In genomic region chr1:202056644-202057334, GRCh38 we compare ENCODE assay signal across 10 cellular contexts. TPM values are rescaled to one million over a fixed set of nuclear protein-coding genes. Genes with fewer than 3 reads are reported as not detected.
A peak's percentile ranks its signal among the peaks of the same experiment; 100 is the strongest.
DNase-seq lines count a peak whose midpoint lies in the region; ATAC-seq and TF ChIP-seq lines count a peak whose summit lies in the region.
"Had no signal": no experiment of that assay in that cellular context is flagged by ENCODE, and none has a peak within 500 bp of the region (broad histone marks: within the 10 kb centered on the region; RNA-seq: fewer than 3 reads in every experiment).

No MANE protein-coding gene starts in this region.

- TF ChIP-seq POLR2A in Peyer's patch (IDR thresholded peaks at IDR 0.05) = peak in 1 of 2 donors; percentile 74

- intact Hi-C loops in Right ventricle myocardium inferior (cut with DNase I) (loop anchor here (2.0 kb wide), 1 partner anchor 50 kb away; no protein-coding TSS in a partner anchor), cardiac septum (cut with DNase I) (loop anchor here (5.0 kb wide), 1 partner anchor 51 kb away; no protein-coding TSS in a partner anchor), A673 (cut with micrococcal nuclease; ENCODE audit: unreplicated experiment) (no loop called here)

- BruUV-seq in A673 (replicated peaks; lab: Mats Ljungman, UMichigan) = no TSS peak

- H3K4me3 ChIP-seq in Peyer's patch (no peak overlapping the region), A673 (ENCODE audit: low read depth, low read length, poor library complexity, severe bottlenecking) (no peak overlapping the region)

- H3K36me3 ChIP-seq in Peyer's patch (no peaks in the 10 kb centered on the region), A673 (ENCODE audit: insufficient read depth, low read length, poor library complexity, severe bottlenecking) (no peaks in the 10 kb centered on the region)
- H3K36me3 ChIP-seq: neutrophil had no signal

- CTCF ChIA-PET in A673 (lab: Charles Lee) = no interaction called here

- TF ChIP-seq CTCF in Peyer's patch (IDR thresholded peaks at IDR 0.05) = peak in 1 of 6 experiments; percentile 2
- TF ChIP-seq CTCF in A673 (conservative IDR thresholded peaks at IDR 0.05; ENCODE audit: low read depth, low read length) = no peak

- H3K4me1 ChIP-seq in Peyer's patch (peaks cover 0 to 9% (median 0%) of the 10 kb centered on the region in 4 donors), A673 (ENCODE audit: insufficient read depth, low read length, poor library complexity, severe bottlenecking) (no peaks in the 10 kb centered on the region)

- H3K27me3 ChIP-seq in Peyer's patch = no peaks in the 10 kb centered on the region
- no peaks in the 10 kb centered on the region for H3K27me3 ChIP-seq in A673 (replicated peaks; ENCODE audit: insufficient read depth, low read depth, low read length, poor library complexity)
- H3K27me3 ChIP-seq: neutrophil had no signal

- H3K27ac ChIP-seq in Peyer's patch (peak overlapping the region in 3 of 4 donors; percentile 73 to 88 (median 86)), A673 (ENCODE audit: low read depth, low read length, poor library complexity, severe bottlenecking) (no peak overlapping the region)
- H3K27ac ChIP-seq: neutrophil had no signal

- DNase-seq in Right ventricle myocardium inferior (ENCODE audit: missing footprints) (peak; percentile 76), cardiac septum (ENCODE audit: low spot score) (no peak), Peyer's patch (peak in 2 of 3 donors; percentile 88), kidney tubule cell (ENCODE audit: low spot score) (peak; percentile 49), mesenteric fat pad (ENCODE audit: low spot score) (no peak), A673 (ENCODE audit: low spot score) (no peak)
- DNase-seq: T-cell had no signal

- ATAC-seq in Right ventricle myocardium inferior (peak; percentile 91), HG03469 (IDR thresholded peaks at IDR 0.05; ENCODE audit: unreplicated experiment) (no peak), HG03378 (IDR thresholded peaks at IDR 0.05; ENCODE audit: unreplicated experiment) (no peak)
- ATAC-seq: T-cell had no signal

- POLR2A ChIA-PET in A673 (lab: Charles Lee; ENCODE audit: low non-redundant PET) = no interaction called here

- no peaks in the 10 kb centered on the region for H3K9me3 ChIP-seq in Peyer's patch
- no peaks in the 10 kb centered on the region for H3K9me3 ChIP-seq in A673 (ENCODE audit: low read depth, low read length, poor library complexity, severe bottlenecking)
- H3K9me3 ChIP-seq: neutrophil had no signal

RNA-seq across cellular contexts. Expression of gene ELF3, which starts 46.4 kb away (rescaled TPM):
- total RNA-seq in Right ventricle myocardium inferior (0.54 TPM), cardiac septum (2.0 TPM), Peyer's patch (100 to 1,000 TPM; 497 to 741 (median 654) TPM), mesenteric fat pad (1.9 TPM), A673 (2021) (0.50 and 0.56 TPM in 2 replicates)

Comparison
In these comparisons a context has a peak if more than half of its experiments do, and no peak if none do; other contexts are left out.
1. DNase-seq: peak in Right ventricle myocardium inferior (single experiment), Peyer's patch (2 of 3) and kidney tubule cell (single experiment); none in cardiac septum (single experiment), mesenteric fat pad (single experiment) and A673 (single experiment).
2. RNA of gene ELF3, which starts 46.4 kb away (total RNA-seq): 497 to 741 TPM in Peyer's patch; 2.0 TPM in cardiac septum (single experiment), 1.9 TPM in mesenteric fat pad (single experiment), 0.50 to 0.56 TPM in A673 and 0.54 TPM in Right ventricle myocardium inferior (single experiment); every median in the first group is over 100 times any median in the second.